ENCODE assay signal across 1 cellular context in the genomic region with DNA sequence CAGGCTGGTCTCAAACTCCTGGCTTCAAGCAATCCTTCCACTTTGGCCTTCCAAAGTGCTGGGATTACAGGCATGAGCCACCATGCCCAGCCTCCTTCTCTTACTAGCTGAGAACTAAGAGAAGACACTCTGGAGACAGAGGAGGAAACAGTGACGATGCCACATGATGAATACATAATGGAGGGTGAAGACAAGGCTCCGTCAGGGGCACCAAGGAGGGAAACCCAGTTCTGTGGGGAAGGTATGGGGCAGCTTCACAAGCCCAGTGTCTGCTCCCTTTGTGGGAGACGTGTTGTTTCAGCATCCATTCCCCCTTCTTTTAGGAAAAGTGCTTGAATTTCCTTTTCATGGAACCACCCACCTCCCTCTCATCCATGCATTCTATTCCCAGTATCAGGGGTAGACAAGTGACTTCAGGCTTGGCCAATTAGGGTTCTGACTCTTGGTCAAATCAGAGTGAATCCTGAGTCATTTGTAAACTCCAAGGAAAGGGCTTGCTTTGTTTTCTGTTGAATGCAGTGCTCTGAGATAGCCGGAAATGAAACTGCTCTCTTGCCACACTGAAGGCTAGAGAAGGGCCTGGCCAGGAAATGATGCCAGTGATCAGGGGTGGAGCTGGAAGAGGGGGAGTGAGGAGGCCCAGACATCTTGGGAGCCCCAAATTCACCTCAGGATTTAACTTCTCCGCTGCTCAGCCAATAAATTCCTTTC.
TF ChIP-seq lines count a peak whose summit lies in the region.

No MANE protein-coding gene starts in this region.

TF ChIP-seq in GM12878, 131 proteins besides CTCF, POLR2A, EP300 and RAD21 (continued from another document):
- TF ChIP-seq CREB1 (IDR thresholded peaks at IDR 0.05; ENCODE audit: low read depth) (peak; percentile 48; the same call in 1 of the 2 replicates), SP1 (IDR thresholded peaks at IDR 0.05; ENCODE audit: low read depth, low read length) (no peak), JUNB (IDR thresholded peaks at IDR 0.05) (peak; percentile 70), NR2C2 (IDR thresholded peaks at IDR 0.05; ENCODE audit: borderline replicate concordance, control insufficient read depth, insufficient read length, low read depth) (no peak), EZH2 (IDR thresholded peaks at IDR 0.05; ENCODE audit: borderline replicate concordance, control insufficient read depth, low read depth, low read length) (no peak), BACH1 (IDR thresholded peaks at IDR 0.05; ENCODE audit: borderline replicate concordance) (0 out of 2 replicates have a peak, but pooled peaks have one; percentile 57), ZNF384 (IDR thresholded peaks at IDR 0.05; ENCODE audit: borderline replicate concordance, low read depth, low read length) (no peak), ZNF217 (IDR thresholded peaks at IDR 0.05) (no peak), KDM1A (IDR thresholded peaks at IDR 0.05; ENCODE audit: borderline replicate concordance) (no peak), PAX8 (IDR thresholded peaks at IDR 0.05) (no peak), RFX5 (IDR thresholded peaks at IDR 0.05; ENCODE audit: low read depth, low read length) (no peak), SREBF1 (IDR thresholded peaks at IDR 0.05; ENCODE audit: low read length) (no peak)
- TF ChIP-seq, protein P1, sequence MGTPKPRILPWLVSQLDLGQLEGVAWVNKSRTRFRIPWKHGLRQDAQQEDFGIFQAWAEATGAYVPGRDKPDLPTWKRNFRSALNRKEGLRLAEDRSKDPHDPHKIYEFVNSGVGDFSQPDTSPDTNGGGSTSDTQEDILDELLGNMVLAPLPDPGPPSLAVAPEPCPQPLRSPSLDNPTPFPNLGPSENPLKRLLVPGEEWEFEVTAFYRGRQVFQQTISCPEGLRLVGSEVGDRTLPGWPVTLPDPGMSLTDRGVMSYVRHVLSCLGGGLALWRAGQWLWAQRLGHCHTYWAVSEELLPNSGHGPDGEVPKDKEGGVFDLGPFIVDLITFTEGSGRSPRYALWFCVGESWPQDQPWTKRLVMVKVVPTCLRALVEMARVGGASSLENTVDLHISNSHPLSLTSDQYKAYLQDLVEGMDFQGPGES (IDR thresholded peaks at IDR 0.05) = no peak
- TF ChIP-seq, protein P2, sequence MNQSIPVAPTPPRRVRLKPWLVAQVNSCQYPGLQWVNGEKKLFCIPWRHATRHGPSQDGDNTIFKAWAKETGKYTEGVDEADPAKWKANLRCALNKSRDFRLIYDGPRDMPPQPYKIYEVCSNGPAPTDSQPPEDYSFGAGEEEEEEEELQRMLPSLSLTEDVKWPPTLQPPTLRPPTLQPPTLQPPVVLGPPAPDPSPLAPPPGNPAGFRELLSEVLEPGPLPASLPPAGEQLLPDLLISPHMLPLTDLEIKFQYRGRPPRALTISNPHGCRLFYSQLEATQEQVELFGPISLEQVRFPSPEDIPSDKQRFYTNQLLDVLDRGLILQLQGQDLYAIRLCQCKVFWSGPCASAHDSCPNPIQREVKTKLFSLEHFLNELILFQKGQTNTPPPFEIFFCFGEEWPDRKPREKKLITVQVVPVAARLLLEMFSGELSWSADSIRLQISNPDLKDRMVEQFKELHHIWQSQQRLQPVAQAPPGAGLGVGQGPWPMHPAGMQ (IDR thresholded peaks at IDR 0.05; ENCODE audit: borderline replicate concordance) = no peak
- TF ChIP-seq, protein P3, sequence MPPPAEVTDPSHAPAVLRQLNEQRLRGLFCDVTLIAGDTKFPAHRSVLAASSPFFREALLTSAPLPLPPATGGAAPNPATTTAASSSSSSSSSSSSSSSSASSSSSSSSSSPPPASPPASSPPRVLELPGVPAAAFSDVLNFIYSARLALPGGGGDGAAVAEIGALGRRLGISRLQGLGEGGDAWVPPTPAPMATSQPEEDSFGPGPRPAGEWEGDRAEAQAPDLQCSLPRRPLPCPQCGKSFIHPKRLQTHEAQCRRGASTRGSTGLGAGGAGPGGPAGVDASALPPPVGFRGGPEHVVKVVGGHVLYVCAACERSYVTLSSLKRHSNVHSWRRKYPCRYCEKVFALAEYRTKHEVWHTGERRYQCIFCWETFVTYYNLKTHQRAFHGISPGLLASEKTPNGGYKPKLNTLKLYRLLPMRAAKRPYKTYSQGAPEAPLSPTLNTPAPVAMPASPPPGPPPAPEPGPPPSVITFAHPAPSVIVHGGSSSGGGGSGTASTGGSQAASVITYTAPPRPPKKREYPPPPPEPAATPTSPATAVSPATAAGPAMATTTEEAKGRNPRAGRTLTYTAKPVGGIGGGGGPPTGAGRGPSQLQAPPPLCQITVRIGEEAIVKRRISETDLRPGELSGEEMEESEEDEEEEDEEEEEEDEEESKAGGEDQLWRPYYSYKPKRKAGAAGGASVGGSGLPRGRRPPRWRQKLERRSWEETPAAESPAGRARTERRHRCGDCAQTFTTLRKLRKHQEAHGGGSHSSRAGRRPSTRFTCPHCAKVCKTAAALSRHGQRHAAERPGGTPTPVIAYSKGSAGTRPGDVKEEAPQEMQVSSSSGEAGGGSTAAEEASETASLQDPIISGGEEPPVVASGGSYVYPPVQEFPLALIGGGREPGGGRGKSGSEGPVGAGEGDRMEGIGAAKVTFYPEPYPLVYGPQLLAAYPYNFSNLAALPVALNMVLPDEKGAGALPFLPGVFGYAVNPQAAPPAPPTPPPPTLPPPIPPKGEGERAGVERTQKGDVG (CRISPR knock-in tag; IDR thresholded peaks at IDR 0.05) = no peak
- TF ChIP-seq, protein P4, sequence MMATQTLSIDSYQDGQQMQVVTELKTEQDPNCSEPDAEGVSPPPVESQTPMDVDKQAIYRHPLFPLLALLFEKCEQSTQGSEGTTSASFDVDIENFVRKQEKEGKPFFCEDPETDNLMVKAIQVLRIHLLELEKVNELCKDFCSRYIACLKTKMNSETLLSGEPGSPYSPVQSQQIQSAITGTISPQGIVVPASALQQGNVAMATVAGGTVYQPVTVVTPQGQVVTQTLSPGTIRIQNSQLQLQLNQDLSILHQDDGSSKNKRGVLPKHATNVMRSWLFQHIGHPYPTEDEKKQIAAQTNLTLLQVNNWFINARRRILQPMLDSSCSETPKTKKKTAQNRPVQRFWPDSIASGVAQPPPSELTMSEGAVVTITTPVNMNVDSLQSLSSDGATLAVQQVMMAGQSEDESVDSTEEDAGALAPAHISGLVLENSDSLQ (IDR thresholded peaks at IDR 0.05) = peak; percentile 33; the same call in 1 of the 2 replicates
- TF ChIP-seq, protein P5, sequence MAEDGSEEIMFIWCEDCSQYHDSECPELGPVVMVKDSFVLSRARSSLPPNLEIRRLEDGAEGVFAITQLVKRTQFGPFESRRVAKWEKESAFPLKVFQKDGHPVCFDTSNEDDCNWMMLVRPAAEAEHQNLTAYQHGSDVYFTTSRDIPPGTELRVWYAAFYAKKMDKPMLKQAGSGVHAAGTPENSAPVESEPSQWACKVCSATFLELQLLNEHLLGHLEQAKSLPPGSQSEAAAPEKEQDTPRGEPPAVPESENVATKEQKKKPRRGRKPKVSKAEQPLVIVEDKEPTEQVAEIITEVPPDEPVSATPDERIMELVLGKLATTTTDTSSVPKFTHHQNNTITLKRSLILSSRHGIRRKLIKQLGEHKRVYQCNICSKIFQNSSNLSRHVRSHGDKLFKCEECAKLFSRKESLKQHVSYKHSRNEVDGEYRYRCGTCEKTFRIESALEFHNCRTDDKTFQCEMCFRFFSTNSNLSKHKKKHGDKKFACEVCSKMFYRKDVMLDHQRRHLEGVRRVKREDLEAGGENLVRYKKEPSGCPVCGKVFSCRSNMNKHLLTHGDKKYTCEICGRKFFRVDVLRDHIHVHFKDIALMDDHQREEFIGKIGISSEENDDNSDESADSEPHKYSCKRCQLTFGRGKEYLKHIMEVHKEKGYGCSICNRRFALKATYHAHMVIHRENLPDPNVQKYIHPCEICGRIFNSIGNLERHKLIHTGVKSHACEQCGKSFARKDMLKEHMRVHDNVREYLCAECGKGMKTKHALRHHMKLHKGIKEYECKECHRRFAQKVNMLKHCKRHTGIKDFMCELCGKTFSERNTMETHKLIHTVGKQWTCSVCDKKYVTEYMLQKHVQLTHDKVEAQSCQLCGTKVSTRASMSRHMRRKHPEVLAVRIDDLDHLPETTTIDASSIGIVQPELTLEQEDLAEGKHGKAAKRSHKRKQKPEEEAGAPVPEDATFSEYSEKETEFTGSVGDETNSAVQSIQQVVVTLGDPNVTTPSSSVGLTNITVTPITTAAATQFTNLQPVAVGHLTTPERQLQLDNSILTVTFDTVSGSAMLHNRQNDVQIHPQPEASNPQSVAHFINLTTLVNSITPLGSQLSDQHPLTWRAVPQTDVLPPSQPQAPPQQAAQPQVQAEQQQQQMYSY (CRISPR knock-in tag; IDR thresholded peaks at IDR 0.05) = no peak
